ENCODE assay signal across 24 cellular contexts in genomic region chr1:80214888-80215540, GRCh38.
DNase-seq lines count a peak whose midpoint lies in the region; ATAC-seq, FAIRE-seq and TF ChIP-seq lines count a peak whose summit lies in the region.
"Had no signal": no experiment of that assay in that cellular context is flagged by ENCODE, and none has a peak within 500 bp of the region (broad histone marks: within the 10 kb centered on the region; RNA-seq: fewer than 3 reads in every experiment).

No MANE protein-coding gene starts in this region.

- no peaks in the 10 kb centered on the region for H3K36me3 ChIP-seq in H1 (ENCODE audit: control insufficient read depth in 2 of 4, insufficient read depth in 4 of 4, low read length in 3 of 4)
- H3K36me3 ChIP-seq: tibial nerve had no signal

- H3K4me1 ChIP-seq in H1 (replicated peaks in 1 of 4; ENCODE audit: control insufficient read depth in 3 of 4, insufficient read depth in 4 of 4, low read length in 3 of 4) = no peaks in the 10 kb centered on the region
- H3K4me1 ChIP-seq: foreskin keratinocyte had no signal

- no peak overlapping the region for H3K18ac ChIP-seq in H1 (ENCODE audit: extremely low read depth, low read length)

- TF ChIP-seq CTCF in H1 (IDR thresholded peaks at IDR 0.05; ENCODE audit: control extremely low read depth in 1 of 3, insufficient read depth in 1 of 3, low read depth in 1 of 3, low read length in 3 of 3) = no peak

- no peak overlapping the region for H2BK20ac ChIP-seq in H1 (ENCODE audit: low read length)

- no peak overlapping the region for H2BK5ac ChIP-seq in H1 (ENCODE audit: low read depth, low read length)

- H3K79me1 ChIP-seq in H1 (ENCODE audit: low read depth, low read length) = no peaks in the 10 kb centered on the region

- FAIRE-seq in H1 (lab: Jason Lieb, UNC) = no peak
- FAIRE-seq: astrocyte, HepG2 had no signal

- no peaks in the 10 kb centered on the region for H3K23me2 ChIP-seq in H1 (ENCODE audit: low read depth, low read length)

- no peak overlapping the region for H2AK5ac ChIP-seq in H1 (ENCODE audit: low read depth, low read length)

- H3K56ac ChIP-seq in H1 (replicated peaks; ENCODE audit: insufficient read length, low read depth, low read length) = no peak overlapping the region

- TF ChIP-seq RAD21 in H1 (IDR thresholded peaks at IDR 0.05 in 1 of 2, conservative IDR thresholded peaks at IDR 0.05 in 1 of 2; ENCODE audit: low read depth in 2 of 2, low read length in 2 of 2) = no peak

- no peak overlapping the region for H3K9ac ChIP-seq in H1 (replicated peaks in 1 of 4; ENCODE audit: extremely low read depth in 1 of 4, low read depth in 3 of 4, low read length in 3 of 4)

- H3K27ac ChIP-seq in H1 (ENCODE audit: low read depth, low read length) = no peak overlapping the region
- H3K27ac ChIP-seq: foreskin keratinocyte, tibial nerve had no signal

- no peak for TF ChIP-seq EP300 in H1 (IDR thresholded peaks at IDR 0.05; ENCODE audit: borderline replicate concordance in 1 of 2, low read depth in 2 of 2, low read length in 2 of 2)

- 96% methylated on average over 5 of the region's 5 CpGs; no CpG with 5 or more reads in 1 of the 2 experiments for WGBS in H1 (ENCODE audit: extremely low coverage in 1 of 2, insufficient coverage in 1 of 2, insufficient read length in 1 of 2, insufficient replicate concordance in 2 of 2, low coverage in 1 of 2, low lambda C conversion rate in 2 of 2, missing lambda C conversion rate in 1 of 2), 2 experiments

- no peaks in the 10 kb centered on the region for H3K27me3 ChIP-seq in H1 (replicated peaks in 1 of 4; ENCODE audit: control insufficient read depth in 3 of 4, extremely low read depth in 1 of 4, insufficient read depth in 3 of 4, low read length in 3 of 4)
- H3K27me3 ChIP-seq: foreskin keratinocyte, tibial nerve had no signal

- TF ChIP-seq POLR2A in H1 (IDR thresholded peaks at IDR 0.05; ENCODE audit: control extremely low read depth in 1 of 2, low read depth in 2 of 2, low read length in 2 of 2) = no peak

- POLR2A ChIA-PET in H1 (lab: Charles Lee; ENCODE audit: partially characterized antibody) = no interaction called here

- no peak overlapping the region for H3K23ac ChIP-seq in H1 (ENCODE audit: insufficient read length)

- ATAC-seq in GM18870 (IDR thresholded peaks at IDR 0.05; ENCODE audit: unreplicated experiment) = peak; percentile 63
- ATAC-seq in GM21515 (IDR thresholded peaks at IDR 0.05; ENCODE audit: unreplicated experiment) = peak; percentile 80
- ATAC-seq in HG02981 (IDR thresholded peaks at IDR 0.05; ENCODE audit: unreplicated experiment) = peak; percentile 78
- ATAC-seq in left lobe of liver = no peak
- no peak for ATAC-seq in Right ventricle myocardium superior (ENCODE audit: poor library complexity)
- ATAC-seq: activated CD4-positive, alpha-beta T cell treated with anti-CD3 and anti-CD28 coated beads for 36 hours; activated naive CD4-positive, alpha-beta T cell treated with anti-CD3 and anti-CD28 coated beads, Interleukin-2, amount 50 U/mL, for 72 hours; activated T-cell treated with anti-CD3 and anti-CD28 coated beads, Interleukin-2, amount 50 U/mL, for 72 hours; foreskin keratinocyte; HepG2 had no signal

- no peak overlapping the region for H3K4ac ChIP-seq in H1 (replicated peaks; ENCODE audit: insufficient read length, low read depth, low read length)

- CTCF ChIA-PET in H1 (lab: Charles Lee; ENCODE audit: partially characterized antibody) = no interaction called here

- H4K8ac ChIP-seq in H1 (ENCODE audit: extremely low read depth, insufficient read depth, low read length) = no peak overlapping the region

- H4K91ac ChIP-seq in H1 (replicated peaks; ENCODE audit: insufficient read length, low read length) = no peak overlapping the region

- no peaks in the 10 kb centered on the region for H4K20me1 ChIP-seq in H1 (replicated peaks in 1 of 2; ENCODE audit: control insufficient read depth in 1 of 2, insufficient read depth in 2 of 2, low read length in 2 of 2)

- no peaks in the 10 kb centered on the region for H3K9me3 ChIP-seq in H1 (ENCODE audit: insufficient read depth in 2 of 2, low read depth in 1 of 2, low read length in 1 of 2)
- H3K9me3 ChIP-seq: tibial nerve had no signal

- intact Hi-C loops in Right ventricle myocardium superior (cut with DNase I) = no loop called here

- DNase-seq in H1 (ENCODE audit: low read depth in 1 of 2, low spot score in 2 of 2) (no peak), left lobe of liver (ENCODE audit: low spot score) (no peak), Right ventricle myocardium superior (no peak), NCI-H1092 (lab: John Stamatoyannopoulos, UW) (no peak)
- DNase-seq: activated CD4-positive, alpha-beta T cell treated with anti-CD3 and anti-CD28 coated beads for 36 hours; activated T-cell treated with anti-CD3 and anti-CD28 coated beads, Interleukin-2, amount 50 U/mL, for 72 hours; CD8-positive, alpha-beta memory T cell; cerebellar nuclear complex; effector CD4-positive, alpha-beta T cell; erythroblast; foreskin keratinocyte; NCI-H1105 treated with DMSO at 0.1 percent for 48 hours; NCI-H2081 treated with DMSO at 0.1 percent for 48 hours; NK-92 treated with Interleukin-12 subunit alpha and Interleukin-12 subunit beta, amount 100 ng/mL, for 24 hours; nucleus accumbens; stimulated activated CD4-positive, alpha-beta T cell treated with anti-CD3 and anti-CD28 coated beads, Interleukin-4, amount 100 ng/mL, for 1 hour had no signal

- no peak overlapping the region for H3K4me3 ChIP-seq in H1 (ENCODE audit: extremely low read depth in 1 of 4, insufficient read depth in 2 of 4, low read depth in 3 of 4, low read length in 4 of 4)
- H3K4me3 ChIP-seq: smooth muscle cell, tibial nerve had no signal

- no peak overlapping the region for H2BK15ac ChIP-seq in H1 (ENCODE audit: low read length)

- no peak overlapping the region for H2BK120ac ChIP-seq in H1 (replicated peaks; ENCODE audit: low read depth, low read length)

- no peak overlapping the region for H3K14ac ChIP-seq in H1 (ENCODE audit: insufficient read length)

- no peak overlapping the region for H4K5ac ChIP-seq in H1 (ENCODE audit: insufficient read length, low read depth, low read length)

- H2AFZ ChIP-seq in H1 (ENCODE audit: low read length) = 0 out of 2 replicates have a peak overlapping the region, but pooled peaks have one; percentile 5

- H2BK12ac ChIP-seq in H1 (ENCODE audit: low read depth, low read length) = no peak overlapping the region

- no peaks in the 10 kb centered on the region for H3K79me2 ChIP-seq in H1 (ENCODE audit: control insufficient read depth in 1 of 2, insufficient read depth in 2 of 2, low read length in 2 of 2)

- no peak overlapping the region for H3K4me2 ChIP-seq in H1 (ENCODE audit: insufficient read depth in 1 of 2, low read depth in 2 of 2, low read length in 2 of 2)
- H3K4me2 ChIP-seq: smooth muscle cell had no signal

TF ChIP-seq in H1, 55 proteins besides CTCF, POLR2A, EP300 and RAD21:
- TF ChIP-seq RFX5 (IDR thresholded peaks at IDR 0.05; ENCODE audit: borderline replicate concordance, low read depth, low read length) = no peak
- no peak for TF ChIP-seq BACH1 (IDR thresholded peaks at IDR 0.05; ENCODE audit: low read length)
- no peak for TF ChIP-seq CEBPB (IDR thresholded peaks at IDR 0.05; ENCODE audit: low read depth, low read length)
- no peak for TF ChIP-seq E2F6 (IDR thresholded peaks at IDR 0.05)
- no peak for TF ChIP-seq SP2 (IDR thresholded peaks at IDR 0.05; ENCODE audit: low read length)
- no peak for TF ChIP-seq ATF2 (IDR thresholded peaks at IDR 0.05; ENCODE audit: low read length)
- TF ChIP-seq TCF12 (IDR thresholded peaks at IDR 0.05; ENCODE audit: low read depth, low read length) = no peak
- TF ChIP-seq EGR1 (IDR thresholded peaks at IDR 0.05; ENCODE audit: borderline replicate concordance, low read depth, low read length) = no peak
- TF ChIP-seq PHF8 (conservative IDR thresholded peaks at IDR 0.05; ENCODE audit: low read depth, low read length) = no peak
- TF ChIP-seq ZNF274 (IDR thresholded peaks at IDR 0.05; ENCODE audit: borderline replicate concordance, extremely low read depth, low read length) = no peak
- TF ChIP-seq POU5F1 (IDR thresholded peaks at IDR 0.05; ENCODE audit: low read depth, low read length) = no peak
- TF ChIP-seq SIX5 (IDR thresholded peaks at IDR 0.05; ENCODE audit: low read depth, low read length) = no peak
- no peak for TF ChIP-seq MAFK (IDR thresholded peaks at IDR 0.05; ENCODE audit: low read depth, low read length)
- no peak for TF ChIP-seq SIRT6 (IDR thresholded peaks at IDR 0.05; ENCODE audit: low read length)

Comparison
In these comparisons a context has a peak if more than half of its experiments do, and no peak if none do; other contexts are left out.
1. ATAC-seq: peak in GM18870 (single experiment), GM21515 (single experiment) and HG02981 (single experiment); none in left lobe of liver (single experiment) and Right ventricle myocardium superior (single experiment).